In the genomic region with DNA sequence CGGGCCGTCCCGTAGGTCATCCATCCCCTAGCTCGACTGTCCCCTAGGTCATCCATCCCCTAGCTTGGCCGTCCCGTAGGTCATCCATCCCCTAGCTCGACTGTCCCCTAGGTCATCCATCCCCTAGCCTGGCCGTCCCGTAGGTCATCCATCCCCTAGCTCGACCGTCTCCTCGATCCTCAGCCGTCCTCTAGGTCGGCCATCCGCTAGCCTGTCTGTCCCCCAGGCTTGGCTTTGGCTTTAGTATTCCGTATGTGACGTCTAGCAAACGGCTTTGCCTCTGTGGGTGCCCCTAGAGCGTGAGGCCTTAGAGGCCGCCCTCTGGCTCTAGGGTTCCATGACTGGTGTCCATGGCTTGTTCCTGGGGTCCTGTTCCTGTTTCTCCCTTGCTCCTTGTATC, we compare ENCODE assay signal across 24 cellular contexts.
"Had no signal": no experiment of that assay in that cellular context is flagged by ENCODE, and none has a peak within 500 bp of the region (broad histone marks: within the 10 kb centered on the region; RNA-seq: fewer than 3 reads in every experiment).

No MANE protein-coding gene starts in this region.

- ATAC-seq: heart left ventricle; mucosa of descending colon; naive thymus-derived CD4-positive, alpha-beta T cell; natural killer cell treated with Interleukin-12 subunit alpha and Interleukin-12 subunit beta and Interleukin-15 and Interleukin-18, amount 100 ng/mL, for 72 hours; pancreas; right cardiac atrium; stimulated activated effector memory CD8-positive, alpha-beta T cell treated with anti-CD3 and anti-CD28 coated beads, Interleukin-12 subunit alpha, Interleukin-12 subunit beta, amount 100 ng/mL, for 72 hours; stimulated activated naive CD8-positive, alpha-beta T cell treated with anti-CD3 and anti-CD28 coated beads, Interleukin-15, Interleukin-2, amounts not matched to agents 100 U/mL and 50 U/mL, for 24 hours had no signal

- H3K4me3 Mint-ChIP-seq: naive thymus-derived CD4-positive, alpha-beta T cell; natural killer cell treated with Interleukin-12 subunit alpha and Interleukin-12 subunit beta and Interleukin-15 and Interleukin-18, amount 100 ng/mL, for 72 hours; neural crest cell; stimulated activated effector memory CD8-positive, alpha-beta T cell treated with anti-CD3 and anti-CD28 coated beads, Interleukin-12 subunit alpha, Interleukin-12 subunit beta, amount 100 ng/mL, for 72 hours had no signal

- H3K27me3 ChIP-seq: heart left ventricle, pancreas, sigmoid colon, spleen, transverse colon, upper lobe of left lung had no signal

- H3K27ac Mint-ChIP-seq: natural killer cell treated with Interleukin-12 subunit alpha and Interleukin-12 subunit beta and Interleukin-15 and Interleukin-18, amount 100 ng/mL, for 72 hours; stimulated activated effector memory CD8-positive, alpha-beta T cell treated with anti-CD3 and anti-CD28 coated beads, Interleukin-12 subunit alpha, Interleukin-12 subunit beta, amount 100 ng/mL, for 72 hours had no signal

- H3K4me1 Mint-ChIP-seq: neural crest cell; stimulated activated effector memory CD8-positive, alpha-beta T cell treated with anti-CD3 and anti-CD28 coated beads, Interleukin-12 subunit alpha, Interleukin-12 subunit beta, amount 100 ng/mL, for 72 hours had no signal

- H3K27me3 Mint-ChIP-seq: naive thymus-derived CD4-positive, alpha-beta T cell; natural killer cell treated with Interleukin-12 subunit alpha and Interleukin-12 subunit beta and Interleukin-15 and Interleukin-18, amount 100 ng/mL, for 72 hours had no signal

- DNase-seq: heart left ventricle; islet precursor cell; left ventricle myocardium inferior; midbrain; mucosa of descending colon; naive thymus-derived CD4-positive, alpha-beta T cell; nucleus accumbens; posterior cingulate gyrus; retina; sigmoid colon; small intestine; spleen; stimulated activated CD4-positive, alpha-beta T cell treated with anti-CD3 and anti-CD28 coated beads, Interleukin-4, amount 100 ng/mL, for 24 hours; stimulated activated naive CD8-positive, alpha-beta T cell treated with anti-CD3 and anti-CD28 coated beads, Interleukin-15, Interleukin-2, amounts not matched to agents 100 U/mL and 50 U/mL, for 24 hours; substantia nigra; transverse colon; upper lobe of left lung had no signal

- H3K36me3 Mint-ChIP-seq: natural killer cell treated with Interleukin-12 subunit alpha and Interleukin-12 subunit beta and Interleukin-15 and Interleukin-18, amount 100 ng/mL, for 72 hours had no signal

- H3K9me3 Mint-ChIP-seq: naive thymus-derived CD4-positive, alpha-beta T cell; natural killer cell treated with Interleukin-12 subunit alpha and Interleukin-12 subunit beta and Interleukin-15 and Interleukin-18, amount 100 ng/mL, for 72 hours; neural crest cell; stimulated activated effector memory CD8-positive, alpha-beta T cell treated with anti-CD3 and anti-CD28 coated beads, Interleukin-12 subunit alpha, Interleukin-12 subunit beta, amount 100 ng/mL, for 72 hours had no signal

- H3K27ac ChIP-seq: heart left ventricle, left ventricle myocardium inferior, pancreas, prostate gland, sigmoid colon, spleen, transverse colon, upper lobe of left lung had no signal

- FAIRE-seq: pancreas, small intestine had no signal

- H3K9me3 ChIP-seq: heart left ventricle, left ventricle myocardium inferior, mucosa of descending colon, pancreas, prostate gland, sigmoid colon, spleen, transverse colon, upper lobe of left lung had no signal

- H3K4me3 ChIP-seq: heart left ventricle, left ventricle myocardium inferior, lung, mucosa of descending colon, pancreas, prostate gland, sigmoid colon, spleen, transverse colon, upper lobe of left lung had no signal

- H3K4me1 ChIP-seq: pancreas, prostate gland, sigmoid colon, spleen, upper lobe of left lung had no signal
